In the genomic region with DNA sequence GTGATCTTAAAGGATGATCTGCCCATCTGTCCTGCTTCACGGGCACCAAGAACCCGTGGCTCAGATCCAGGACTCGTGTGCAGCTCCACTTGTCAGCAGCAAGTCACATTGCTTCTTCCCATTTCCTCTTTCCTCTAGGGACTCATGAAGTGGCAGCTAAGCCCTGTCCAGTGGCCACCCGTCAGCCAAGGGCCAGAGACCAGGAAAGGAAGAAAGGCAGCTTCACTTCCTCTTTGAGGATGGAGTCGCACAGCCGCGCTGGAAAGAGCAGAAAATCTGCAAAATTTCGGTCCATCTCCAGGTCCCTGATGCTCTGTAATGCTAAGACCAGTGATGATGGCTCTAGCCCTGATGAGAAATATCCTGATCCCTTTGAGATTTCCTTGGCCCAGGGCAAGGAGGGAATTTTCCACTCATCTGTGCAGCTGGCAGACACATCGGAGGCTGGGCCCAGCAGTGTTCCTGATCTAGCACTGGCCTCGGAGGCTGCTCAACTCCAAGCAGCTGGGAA, we compare ENCODE assay signal across 17 cellular contexts. TPM values are rescaled to one million over a fixed set of nuclear protein-coding genes. Genes with fewer than 3 reads are reported as not detected.
DNase-seq lines count a peak whose midpoint lies in the region; ATAC-seq, FAIRE-seq and TF ChIP-seq lines count a peak whose summit lies in the region.
"Had no signal": no experiment of that assay in that cellular context is flagged by ENCODE, and none has a peak within 500 bp of the region (broad histone marks: within the 10 kb centered on the region; RNA-seq: fewer than 3 reads in every experiment).

No MANE protein-coding gene starts in this region.

- FAIRE-seq in small intestine (lab: Jason Lieb, UNC): no peak

- WGBS in psoas muscle, 3 donors: 21 to 44% (median 23%) methylated on average over 10 of the region's 10 CpGs
- 77 to 86% (median 79%) methylated on average over 10 of the region's 10 CpGs for WGBS in small intestine, 3 donors

- H3K36me3 ChIP-seq in psoas muscle (ENCODE audit: insufficient read depth in 1 of 2, low read depth in 1 of 2) (no peaks in the 10 kb centered on the region), small intestine (ENCODE audit: control insufficient read depth in 2 of 2, insufficient read depth in 2 of 2, low read length in 2 of 2) (no peaks in the 10 kb centered on the region)
- H3K36me3 ChIP-seq: HAP-1 had no signal

- no peaks in the 10 kb centered on the region for H3K9me3 ChIP-seq in psoas muscle
- no peaks in the 10 kb centered on the region for H3K9me3 ChIP-seq in small intestine (ENCODE audit: control insufficient read depth, low read depth)
- H3K9me3 ChIP-seq: HAP-1 had no signal

- H3K4me3 ChIP-seq in psoas muscle (no peak overlapping the region), small intestine (ENCODE audit: low read depth in 1 of 2, low read length in 2 of 2) (no peak overlapping the region)
- H3K4me3 ChIP-seq: HAP-1 had no signal

- H3K27me3 ChIP-seq in psoas muscle (ENCODE audit: insufficient read depth in 3 of 3, low read length in 2 of 3) (peaks cover 0 to 6% (median 0%) of the 10 kb centered on the region in 3 donors), small intestine (ENCODE audit: control insufficient read depth in 2 of 2, insufficient read depth in 2 of 2, low read length in 2 of 2) (no peaks in the 10 kb centered on the region)

- no peak for TF ChIP-seq CTCF in psoas muscle (IDR thresholded peaks at IDR 0.05)

- intact Hi-C loops in left cardiac atrium (cut with DNase I): no loop called here
- intact Hi-C loops in psoas muscle (cut with DNase I): no loop called here

- ATAC-seq in left cardiac atrium (peak; percentile 64 to 67), psoas muscle (peak in 3 of 4 donors; percentile 54 to 67 (median 63))
- ATAC-seq: activated CD8-positive, alpha-beta T cell treated with anti-CD3 and anti-CD28 coated beads, Interleukin-2, amount 10 ng/mL, durations not matched to agents 7 days and 5 days; natural killer cell had no signal

- H3K4me1 ChIP-seq in psoas muscle: peaks cover 5% of the 10 kb centered on the region
- H3K4me1 ChIP-seq in small intestine (ENCODE audit: control insufficient read depth in 2 of 2, insufficient read depth in 1 of 2, low read depth in 1 of 2, low read length in 1 of 2): no peaks in the 10 kb centered on the region
- H3K4me1 ChIP-seq: HAP-1 had no signal

- H3K27ac ChIP-seq in psoas muscle (peak overlapping the region; percentile 27), small intestine (ENCODE audit: low read depth in 1 of 2, low read length in 1 of 2) (no peak overlapping the region)

- DNase-seq in AG08395 (ENCODE audit: low spot score): peak; percentile 24
- peak; percentile 51 for DNase-seq in RPMI7951 (ENCODE audit: low read depth)
- peak; percentile 62 for DNase-seq in left cardiac atrium
- peak; percentile 66 to 79 for DNase-seq in psoas muscle
- no peak for DNase-seq in NCI-H226
- no peak for DNase-seq in GM19240 (ENCODE audit: insufficient read length, low spot score)
- no peak for DNase-seq in NCI-H1105 treated with DMSO at 0.1 percent for 48 hours (lab: John Stamatoyannopoulos, UW)
- DNase-seq in small intestine: no peak
- DNase-seq: ACHN; activated CD8-positive, alpha-beta T cell treated with anti-CD3 and anti-CD28 coated beads, Interleukin-2, amount 10 ng/mL, durations not matched to agents 7 days and 5 days; Calu3; foreskin melanocyte; islet precursor cell; natural killer cell; NCI-H187; NK-92 treated with Interleukin-12 subunit alpha and Interleukin-12 subunit beta, amount 100 ng/mL, for 24 hours had no signal

RNA-seq across cellular contexts. Expression of gene IL16, which starts 28.5 kb away (rescaled TPM):
- total RNA-seq in RPMI7951 (2014; rRNA removed; shearing (Covaris generic)): 0.96 and 1.4 TPM in 2 replicates
- total RNA-seq in left cardiac atrium: 10 to 100 TPM in 1 of 2 donors, 1 to 10 TPM in 1; 4.7 to 10.1 TPM
- total RNA-seq in psoas muscle: 1 to 10 TPM; 2.1 to 5.3 (median 2.6) TPM
- 1 to 10 TPM; 1.2 to 2.6 (median 1.3) TPM for polyA plus RNA-seq in psoas muscle
- 1 to 10 TPM; 1.8 to 9.7 (median 7.7) TPM for polyA plus RNA-seq in small intestine
- total RNA-seq: Calu3 had no signal

Comparison
In these comparisons a context has a peak if more than half of its experiments do, and no peak if none do; other contexts are left out.
1. DNase-seq: peak in AG08395 (single experiment), RPMI7951 (single experiment), left cardiac atrium (single experiment) and psoas muscle (2 of 2); none in NCI-H226 (single experiment), GM19240 (single experiment), NCI-H1105 treated with DMSO at 0.1 percent for 48 hours (single experiment) and small intestine (single experiment).